ENCODE assay signal across 9 cellular contexts in genomic region chrX:134484039-134484438, GRCh38. TPM values are rescaled to one million over a fixed set of nuclear protein-coding genes. Genes with fewer than 3 reads are reported as not detected.
DNase-seq lines count a peak whose midpoint lies in the region; ATAC-seq, FAIRE-seq and TF ChIP-seq lines count a peak whose summit lies in the region.
"Had no signal": no experiment of that assay in that cellular context is flagged by ENCODE, and none has a peak within 500 bp of the region (broad histone marks: within the 10 kb centered on the region; RNA-seq: fewer than 3 reads in every experiment).

No MANE protein-coding gene starts in this region.

- no peak overlapping the region for H3K4me3 ChIP-seq in CD4-positive, CD25-positive, alpha-beta regulatory T cell (ENCODE audit: low read depth, low read length)
- H3K4me3 ChIP-seq in H7 (ENCODE audit: insufficient read depth, low read depth, low read length): no peak overlapping the region
- no peak overlapping the region for H3K4me3 ChIP-seq in fibroblast of the aortic adventitia (ENCODE audit: low read depth, low read length)
- H3K4me3 ChIP-seq in small intestine (ENCODE audit: low read depth in 1 of 2, low read length in 2 of 2): no peak overlapping the region

- FAIRE-seq in small intestine (lab: Jason Lieb, UNC): peak; percentile 94

- peaks cover 4% of the 10 kb centered on the region for H3K36me3 Mint-ChIP-seq in CD4-positive, CD25-positive, alpha-beta regulatory T cell

- H3K27me3 Mint-ChIP-seq in CD4-positive, CD25-positive, alpha-beta regulatory T cell: no peaks in the 10 kb centered on the region
- H3K27me3 Mint-ChIP-seq: memory B cell had no signal

- no peaks in the 10 kb centered on the region for H3K9me3 ChIP-seq in CD4-positive, CD25-positive, alpha-beta regulatory T cell (ENCODE audit: control insufficient read depth in 2 of 2, low read length in 2 of 2)
- H3K9me3 ChIP-seq in small intestine (ENCODE audit: control insufficient read depth, low read depth): no peaks in the 10 kb centered on the region

- peak; percentile 55 for TF ChIP-seq CTCF in fibroblast of the aortic adventitia (IDR thresholded peaks at IDR 0.05; ENCODE audit: insufficient read depth, low read length)

- no peak for ATAC-seq in CD4-positive, CD25-positive, alpha-beta regulatory T cell (ENCODE audit: low read depth in 2 of 2)
- ATAC-seq in HG02870 (IDR thresholded peaks at IDR 0.05; ENCODE audit: unreplicated experiment) (no peak), HG03342 (IDR thresholded peaks at IDR 0.05; ENCODE audit: unreplicated experiment) (no peak)

- no peaks in the 10 kb centered on the region for H3K4me1 Mint-ChIP-seq in CD4-positive, CD25-positive, alpha-beta regulatory T cell
- H3K4me1 Mint-ChIP-seq: memory B cell had no signal

- H3K4me1 ChIP-seq in CD4-positive, CD25-positive, alpha-beta regulatory T cell (ENCODE audit: control insufficient read depth, insufficient read depth, low read length, poor library complexity, severe bottlenecking): no peaks in the 10 kb centered on the region
- H3K4me1 ChIP-seq in small intestine (ENCODE audit: control insufficient read depth in 2 of 2, insufficient read depth in 1 of 2, low read depth in 1 of 2, low read length in 1 of 2): no peaks in the 10 kb centered on the region

- DNase-seq in CD4-positive, CD25-positive, alpha-beta regulatory T cell: peak in 2 of 3 donors; percentile 45 to 65
- peak; percentile 12 for DNase-seq in H7
- peak; percentile 29 for DNase-seq in RPMI8226
- peak; percentile 78 for DNase-seq in fibroblast of the aortic adventitia (ENCODE audit: low read depth)
- DNase-seq in small intestine: peak; percentile 38
- no peak for DNase-seq in activated T-cell treated with anti-CD3 and anti-CD28 coated beads, Interleukin-2, amount 50 U/mL, for 48 hours

- no peaks in the 10 kb centered on the region for H3K27me3 ChIP-seq in CD4-positive, CD25-positive, alpha-beta regulatory T cell (ENCODE audit: control insufficient read depth, insufficient read depth, low read length)
- H3K27me3 ChIP-seq in H7 (ENCODE audit: control insufficient read depth, insufficient read depth, low read length): no peaks in the 10 kb centered on the region
- peaks cover 0 to 2% of the 10 kb centered on the region in 2 donors for H3K27me3 ChIP-seq in small intestine (ENCODE audit: control insufficient read depth in 2 of 2, insufficient read depth in 2 of 2, low read length in 2 of 2)

- 70 to 88% (median 73%) methylated on average over 1 of the region's 1 CpG for WGBS in small intestine, 3 donors

- H3K9me3 Mint-ChIP-seq in CD4-positive, CD25-positive, alpha-beta regulatory T cell: no peaks in the 10 kb centered on the region
- H3K9me3 Mint-ChIP-seq: memory B cell had no signal

- H3K4me3 Mint-ChIP-seq in CD4-positive, CD25-positive, alpha-beta regulatory T cell: no peak overlapping the region
- H3K4me3 Mint-ChIP-seq: memory B cell had no signal

- no peaks in the 10 kb centered on the region for H3K36me3 ChIP-seq in CD4-positive, CD25-positive, alpha-beta regulatory T cell (ENCODE audit: control insufficient read depth, insufficient read depth, low read length)
- H3K36me3 ChIP-seq in H7 (replicated peaks; ENCODE audit: control insufficient read depth, insufficient read depth, low read length): peaks cover 6% of the 10 kb centered on the region
- no peaks in the 10 kb centered on the region for H3K36me3 ChIP-seq in small intestine (ENCODE audit: control insufficient read depth in 2 of 2, insufficient read depth in 2 of 2, low read length in 2 of 2)

- H3K27ac ChIP-seq in CD4-positive, CD25-positive, alpha-beta regulatory T cell (ENCODE audit: insufficient read depth, low read length, poor library complexity, severe bottlenecking): no peak overlapping the region
- no peak overlapping the region for H3K27ac ChIP-seq in small intestine (ENCODE audit: low read depth in 1 of 2, low read length in 1 of 2)

- no peak overlapping the region for H3K27ac Mint-ChIP-seq in CD4-positive, CD25-positive, alpha-beta regulatory T cell
- H3K27ac Mint-ChIP-seq: memory B cell had no signal

RNA-seq across cellular contexts. Expression of gene HPRT1, which starts 24.1 kb away (rescaled TPM):
- 30.8 TPM for total RNA-seq in CD4-positive, CD25-positive, alpha-beta regulatory T cell
- polyA plus RNA-seq in CD4-positive, CD25-positive, alpha-beta regulatory T cell: 100 to 1,000 TPM; 107 to 166 (median 149) TPM
- total RNA-seq in H7 (2014; rRNA removed; shearing (Covaris generic)): 11.0 and 22.2 TPM in 2 replicates
- total RNA-seq in fibroblast of the aortic adventitia (ENCODE audit: low replicate concordance): 10.0 and 20.2 TPM in 2 replicates
- 10 to 100 TPM; 26.7 to 57.8 (median 32.2) TPM for polyA plus RNA-seq in small intestine

Comparison
In these comparisons a context has a peak if more than half of its experiments do, and no peak if none do; other contexts are left out.
1. DNase-seq: peak in CD4-positive, CD25-positive, alpha-beta regulatory T cell (2 of 3), H7 (single experiment), RPMI8226 (single experiment), fibroblast of the aortic adventitia (single experiment) and small intestine (single experiment); none in activated T-cell treated with anti-CD3 and anti-CD28 coated beads, Interleukin-2, amount 50 U/mL, for 48 hours (0 of 2).